In genomic region chr14:52327374-52328226, GRCh38 we compare ENCODE assay signal across 9 cellular contexts. TPM values are rescaled to one million over a fixed set of nuclear protein-coding genes. Genes with fewer than 3 reads are reported as not detected.
A peak's percentile ranks its signal among the peaks of the same experiment; 100 is the strongest.
DNase-seq lines count a peak whose midpoint lies in the region; ATAC-seq, FAIRE-seq and TF ChIP-seq lines count a peak whose summit lies in the region.
"Had no signal": no experiment of that assay in that cellular context is flagged by ENCODE, and none has a peak within 500 bp of the region (broad histone marks: within the 10 kb centered on the region; RNA-seq: fewer than 3 reads in every experiment).

No MANE protein-coding gene starts in this region.

- no peak for TF ChIP-seq POLR2A in GM12891 (IDR thresholded peaks at IDR 0.05; ENCODE audit: low read depth, low read length)

- peaks cover 55% of the 10 kb centered on the region for H3K36me3 Mint-ChIP-seq in activated naive CD8-positive, alpha-beta T cell treated with anti-CD3 and anti-CD28 coated beads, Interleukin-2, amount 50 U/mL, for 24 hours (ENCODE audit: low read depth)
- peaks cover 24% of the 10 kb centered on the region for H3K36me3 Mint-ChIP-seq in nephron (ENCODE audit: low read depth)

- H3K27me3 Mint-ChIP-seq in activated naive CD8-positive, alpha-beta T cell treated with anti-CD3 and anti-CD28 coated beads, Interleukin-2, amount 50 U/mL, for 24 hours: no peaks in the 10 kb centered on the region
- no peaks in the 10 kb centered on the region for H3K27me3 Mint-ChIP-seq in nephron (ENCODE audit: low read depth)

- no peak for DNase-seq in GM12891 (ENCODE audit: insufficient read length, low spot score)
- peak; percentile 68 for DNase-seq in LHCN-M2 (ENCODE audit: low read depth)
- no peak for DNase-seq in activated naive CD8-positive, alpha-beta T cell treated with anti-CD3 and anti-CD28 coated beads, Interleukin-2, amount 50 U/mL, for 24 hours
- DNase-seq in NCI-H2227 (lab: John Stamatoyannopoulos, UW; ENCODE audit: unreplicated experiment): no peak
- DNase-seq: NCI-H2227 treated with DMSO at 0.1 percent for 48 hours had no signal

- H3K27ac Mint-ChIP-seq in activated naive CD8-positive, alpha-beta T cell treated with anti-CD3 and anti-CD28 coated beads, Interleukin-2, amount 50 U/mL, for 24 hours: peak overlapping the region; percentile 74
- H3K27ac Mint-ChIP-seq in nephron: peak overlapping the region; percentile 20 to 49 (median 49)

- peaks cover 17% of the 10 kb centered on the region for H3K9me3 Mint-ChIP-seq in activated naive CD8-positive, alpha-beta T cell treated with anti-CD3 and anti-CD28 coated beads, Interleukin-2, amount 50 U/mL, for 24 hours
- H3K9me3 Mint-ChIP-seq in nephron: peaks cover 24% of the 10 kb centered on the region

- peak; percentile 56 for ATAC-seq in activated naive CD8-positive, alpha-beta T cell treated with anti-CD3 and anti-CD28 coated beads, Interleukin-2, amount 50 U/mL, for 24 hours
- ATAC-seq in GM18858 (IDR thresholded peaks at IDR 0.05; ENCODE audit: unreplicated experiment): no peak
- ATAC-seq in GM21723 (IDR thresholded peaks at IDR 0.05; ENCODE audit: unreplicated experiment): no peak

- peak overlapping the region; percentile 47 for H3K4me3 Mint-ChIP-seq in activated naive CD8-positive, alpha-beta T cell treated with anti-CD3 and anti-CD28 coated beads, Interleukin-2, amount 50 U/mL, for 24 hours
- H3K4me3 Mint-ChIP-seq in nephron: no peak overlapping the region

- peak; percentile 69 for FAIRE-seq in GM12891 (lab: Jason Lieb, UNC)

- TF ChIP-seq CTCF in nephron (IDR thresholded peaks at IDR 0.05; ENCODE audit: unreplicated experiment in 3 of 3): no peak

- H3K4me1 Mint-ChIP-seq in activated naive CD8-positive, alpha-beta T cell treated with anti-CD3 and anti-CD28 coated beads, Interleukin-2, amount 50 U/mL, for 24 hours: peaks cover 79% of the 10 kb centered on the region
- H3K4me1 Mint-ChIP-seq in nephron: peaks cover 31% of the 10 kb centered on the region

TF ChIP-seq in GM12891, 5 proteins besides CTCF, POLR2A, EP300 and RAD21:
- no peak for TF ChIP-seq POU2F2 (IDR thresholded peaks at IDR 0.05; ENCODE audit: low read depth, low read length)
- no peak for TF ChIP-seq POLR2AphosphoS5 (IDR thresholded peaks at IDR 0.05; ENCODE audit: low read depth, low read length)
- TF ChIP-seq SPI1 (IDR thresholded peaks at IDR 0.05; ENCODE audit: low read depth, low read length): no peak
- TF ChIP-seq PAX5 (IDR thresholded peaks at IDR 0.05; ENCODE audit: insufficient read depth, low read length, severe bottlenecking): no peak
- TF ChIP-seq TAF1 (IDR thresholded peaks at IDR 0.05; ENCODE audit: low read depth, low read length): no peak

RNA-seq across cellular contexts. Expression of gene PTGER2, which starts 13.5 kb away (rescaled TPM):
- polyA plus RNA-seq in GM12891 (2012; ENCODE audit: low read depth, missing spikeins): not detected
- total RNA-seq in LHCN-M2 (2014; rRNA removed): 35.8 and 37.8 TPM in 2 replicates
- 4.3 TPM for polyA plus RNA-seq in LHCN-M2 (2012)
- total RNA-seq: endothelial cell of umbilical vein had no signal
- polyA plus RNA-seq: endothelial cell of umbilical vein had no signal
